8 cellular contexts compared by ENCODE assay signal in genomic region chr3:179603831-179604230, GRCh38. TPM values are rescaled to one million over a fixed set of nuclear protein-coding genes. Genes with fewer than 3 reads are reported as not detected.
A peak's percentile ranks its signal among the peaks of the same experiment; 100 is the strongest.
DNase-seq lines count a peak whose midpoint lies in the region; ATAC-seq and TF ChIP-seq lines count a peak whose summit lies in the region.

No MANE protein-coding gene starts in this region.

- TF ChIP-seq CTCF in heart left ventricle (IDR thresholded peaks at IDR 0.05): no peak
- TF ChIP-seq CTCF in astrocyte of the cerebellum (IDR thresholded peaks at IDR 0.05; ENCODE audit: low read depth, low read length, missing control alignments): no peak
- no peak for TF ChIP-seq CTCF in lower leg skin (IDR thresholded peaks at IDR 0.05)
- TF ChIP-seq CTCF in upper lobe of right lung (IDR thresholded peaks at IDR 0.05): no peak

- TF ChIP-seq POLR2A in heart left ventricle (IDR thresholded peaks at IDR 0.05) (no peak), lower leg skin (IDR thresholded peaks at IDR 0.05) (no peak)

- H3K36me3 ChIP-seq in heart left ventricle (peaks cover 0 to 61% (median 50%) of the 10 kb centered on the region in 9 donors), upper lobe of right lung (peaks cover 46% of the 10 kb centered on the region)

- WGBS in heart left ventricle, 4 donors: 1 to 2% (median 1%) methylated on average over 3 of the region's 3 CpGs
- 1% methylated on average over 3 of the region's 3 CpGs for WGBS in lower leg skin, 2 donors

- H3K4me3 ChIP-seq in heart left ventricle: peak overlapping the region; percentile 66 to 94 (median 80)
- peak overlapping the region; percentile 85 for H3K4me3 ChIP-seq in astrocyte of the cerebellum (ENCODE audit: low read depth, low read length)
- H3K4me3 ChIP-seq in lower leg skin (ENCODE audit: low read depth, poor library complexity, severe bottlenecking): peak overlapping the region; percentile 92
- peak overlapping the region; percentile 84 for H3K4me3 ChIP-seq in upper lobe of right lung

- H3K27me3 ChIP-seq in heart left ventricle: no peaks in the 10 kb centered on the region
- H3K27me3 ChIP-seq in upper lobe of right lung: no peaks in the 10 kb centered on the region

- DNase-seq in heart left ventricle (no peak), Right ventricle myocardium superior (no peak), astrocyte of the cerebellum (ENCODE audit: low read depth) (no peak), lower leg skin (ENCODE audit: low spot score in 2 of 2) (no peak), upper lobe of right lung (no peak)
- no peak for DNase-seq in effector CD8-positive, alpha-beta T cell (lab: John Stamatoyannopoulos, UW)

- H3K27ac ChIP-seq in heart left ventricle (peak overlapping the region in 11 of 12 donors; percentile 87 to 98 (median 95)), upper lobe of right lung (peak overlapping the region; percentile 96)

- H3K9me3 ChIP-seq in heart left ventricle (no peaks in the 10 kb centered on the region), upper lobe of right lung (no peaks in the 10 kb centered on the region)

- intact Hi-C loops in heart left ventricle (cut with DNase I) (loop anchor here in 1 of 10 donors (2.0 kb wide), 1 partner anchor 41 kb away; the partner anchor contains the start of gene ACTL6A), Right ventricle myocardium superior (cut with DNase I) (no loop called here), lower leg skin (cut with DNase I; ENCODE audit: low total_unique reads) (no loop called here), upper lobe of right lung (cut with DNase I) (no loop called here)

- H3K4me1 ChIP-seq in heart left ventricle (peaks cover 4 to 46% (median 30%) of the 10 kb centered on the region in 12 donors), upper lobe of right lung (peaks cover 16% of the 10 kb centered on the region)

- ATAC-seq in heart left ventricle: no peak
- no peak for ATAC-seq in Right ventricle myocardium superior (ENCODE audit: poor library complexity)
- no peak for ATAC-seq in upper lobe of right lung
- no peak for ATAC-seq in GM21528 (IDR thresholded peaks at IDR 0.05; ENCODE audit: low FRiP score, unreplicated experiment)
- no peak for ATAC-seq in HG02759 (IDR thresholded peaks at IDR 0.05; ENCODE audit: unreplicated experiment)

- in situ Hi-C loops in astrocyte of the cerebellum (cut with HindIII; ENCODE audit: low sequenced_read_pairs): no loop called here

RNA-seq across cellular contexts. Expression of gene MRPL47, which starts 0.6 kb away (rescaled TPM):
- total RNA-seq in heart left ventricle (10 to 100 TPM; 37.7 to 53.7 (median 51.9) TPM), Right ventricle myocardium superior (44.4 TPM), lower leg skin (10 to 100 TPM; 10.5 to 19.7 (median 15.7) TPM), upper lobe of right lung (24.5 TPM)
- polyA plus RNA-seq in heart left ventricle: 100 to 1,000 TPM in 1 of 2 donors, 10 to 100 TPM in 1; 78.9 to 123 TPM

RNA-seq across cellular contexts. Expression of gene NDUFB5, which starts 0.8 kb away (rescaled TPM):
- total RNA-seq in heart left ventricle (100 to 1,000 TPM; 201 to 383 (median 337) TPM), Right ventricle myocardium superior (360 TPM), lower leg skin (10 to 100 TPM; 61.1 to 92.5 (median 78.3) TPM), upper lobe of right lung (92.0 TPM)
- 100 to 1,000 TPM; 138 to 317 TPM for polyA plus RNA-seq in heart left ventricle

RNA-seq across cellular contexts. Expression of gene ACTL6A, which starts 41.1 kb away (rescaled TPM):
- 10 to 100 TPM; 14.1 to 29.8 (median 19.8) TPM for total RNA-seq in heart left ventricle
- 10 to 100 TPM; 30.3 to 32.6 TPM for polyA plus RNA-seq in heart left ventricle
- total RNA-seq in Right ventricle myocardium superior: 21.2 TPM
- total RNA-seq in lower leg skin: 10 to 100 TPM; 34.1 to 67.3 (median 48.7) TPM
- 33.2 TPM for total RNA-seq in upper lobe of right lung

RNA-seq across cellular contexts. Expression of gene USP13, which starts 49.0 kb away (rescaled TPM):
- total RNA-seq in heart left ventricle (100 to 1,000 TPM in 8 of 9 donors, 10 to 100 TPM in 1; 82.1 to 287 (median 151) TPM), Right ventricle myocardium superior (128 TPM), lower leg skin (1 to 10 TPM; 1.6 to 9.4 (median 5.8) TPM), upper lobe of right lung (15.4 TPM)
- polyA plus RNA-seq in heart left ventricle: 10 to 100 TPM; 29.2 to 29.5 TPM
